Comparison of ENCODE assay signal across 23 cellular contexts in the genomic region with DNA sequence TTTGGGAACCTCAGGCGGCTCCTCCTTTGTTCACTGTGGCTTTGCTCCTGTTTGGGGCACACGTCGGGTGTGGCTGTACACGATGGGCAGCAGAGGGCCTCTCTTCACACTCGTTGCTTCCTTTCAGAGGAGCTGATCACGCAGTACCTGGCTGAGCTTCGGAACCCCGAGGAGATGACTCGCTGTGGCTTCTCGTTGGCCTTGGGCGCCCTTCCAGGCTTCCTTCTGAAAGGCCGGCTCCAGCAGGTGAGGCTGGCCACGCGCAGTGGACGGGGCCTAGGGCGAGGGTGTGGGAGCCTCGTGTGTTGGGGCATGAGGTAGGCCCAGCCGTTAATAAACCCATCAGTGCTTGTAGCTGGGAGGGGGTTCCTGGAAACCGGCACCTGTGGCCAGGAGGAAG.
DNase-seq lines count a peak whose midpoint lies in the region; ATAC-seq, FAIRE-seq and TF ChIP-seq lines count a peak whose summit lies in the region.
"Had no signal": no experiment of that assay in that cellular context is flagged by ENCODE, and none has a peak within 500 bp of the region (broad histone marks: within the 10 kb centered on the region; RNA-seq: fewer than 3 reads in every experiment).

No MANE protein-coding gene starts in this region.

- no peak for TF ChIP-seq CTCF in NB4 (IDR thresholded peaks at IDR 0.05; ENCODE audit: low read depth, low read length)
- no peak for TF ChIP-seq CTCF in bronchial epithelial cell (IDR thresholded peaks at IDR 0.05; ENCODE audit: insufficient read depth, low read length, severe bottlenecking)

- peaks cover 8% of the 10 kb centered on the region for H3K36me3 ChIP-seq in bronchial epithelial cell (ENCODE audit: control insufficient read depth, insufficient read depth, low read length)

- no peak for ATAC-seq in GM18520 (IDR thresholded peaks at IDR 0.05; ENCODE audit: unreplicated experiment)
- ATAC-seq: gastrocnemius medialis, T-helper 17 cell had no signal

- H3K4me3 ChIP-seq in NB4 (ENCODE audit: low read depth, low read length): no peak overlapping the region
- H3K4me3 ChIP-seq in bronchial epithelial cell (ENCODE audit: low read depth, low read length): no peak overlapping the region
- H3K4me3 ChIP-seq: ascending aorta, esophagus muscularis mucosa, gastrocnemius medialis, GM23248, SJSA1, thoracic aorta had no signal

- TF ChIP-seq POLR2A in NB4 (IDR thresholded peaks at IDR 0.05; ENCODE audit: extremely low read depth, insufficient read length): no peak

- no peak for FAIRE-seq in bronchial epithelial cell (lab: Jason Lieb, UNC)
- FAIRE-seq: keratinocyte had no signal

- H3K27me3 ChIP-seq in bronchial epithelial cell (ENCODE audit: control insufficient read depth, insufficient read depth, low read length): no peaks in the 10 kb centered on the region
- H3K27me3 ChIP-seq: ascending aorta, esophagus muscularis mucosa, gastrocnemius medialis, SJSA1 had no signal

- DNase-seq in NCI-H2196 (lab: John Stamatoyannopoulos, UW; ENCODE audit: unreplicated experiment) (peak; percentile 75), NCI-H2196 treated with DMSO at 0.1 percent for 48 hours (lab: John Stamatoyannopoulos, UW; ENCODE audit: unreplicated experiment) (no peak), NB4 (ENCODE audit: low read depth) (peak; percentile 33), bronchial epithelial cell (ENCODE audit: low read depth) (peak; percentile 7), myocyte (ENCODE audit: low read depth) (peak; percentile 24), NCI-H524 treated with DMSO at 0.1 percent for 48 hours (lab: John Stamatoyannopoulos, UW) (no peak), NCI-H2107 (lab: John Stamatoyannopoulos, UW) (no peak)
- DNase-seq: activated CD4-positive, alpha-beta T cell treated with anti-CD3 and anti-CD28 coated beads, Interleukin-2, amount 10 ng/mL, durations not matched to agents 24 days and 14 days; effector memory CD4-positive, alpha-beta T cell; gastrocnemius medialis; GM23248; NCI-H1436; NCI-H2171; NCI-H69; stimulated activated CD4-positive, alpha-beta T cell treated with anti-CD3 and anti-CD28 coated beads, Interleukin-4, amount 100 ng/mL, for 24 hours; stimulated activated naive CD4-positive, alpha-beta T cell treated with Interleukin-2 at 50 U/mL for 16 hours; T-helper 17 cell had no signal

Comparison
In these comparisons a context has a peak if more than half of its experiments do, and no peak if none do; other contexts are left out.
1. DNase-seq: peak in NCI-H2196 (single experiment), NB4 (single experiment), bronchial epithelial cell (single experiment) and myocyte (single experiment); none in NCI-H2196 treated with DMSO at 0.1 percent for 48 hours (single experiment), NCI-H524 treated with DMSO at 0.1 percent for 48 hours (single experiment) and NCI-H2107 (single experiment).